In genomic region chr13:59746291-59746962, GRCh38 we compare ENCODE assay signal across 16 cellular contexts.
A peak's percentile ranks its signal among the peaks of the same experiment; 100 is the strongest.
DNase-seq lines count a peak whose midpoint lies in the region; ATAC-seq and TF ChIP-seq lines count a peak whose summit lies in the region.
"Had no signal": no experiment of that assay in that cellular context is flagged by ENCODE, and none has a peak within 500 bp of the region (broad histone marks: within the 10 kb centered on the region; RNA-seq: fewer than 3 reads in every experiment).

No MANE protein-coding gene starts in this region.

- POLR2A ChIA-PET in CD8-positive, alpha-beta T cell (lab: Charles Lee): no interaction called here

- H3K79me2 ChIP-seq in parathyroid adenoma: no peaks in the 10 kb centered on the region

- H3K27ac ChIP-seq in parathyroid adenoma: peak overlapping the region; percentile 51
- H3K27ac ChIP-seq in CD8-positive, alpha-beta T cell (ENCODE audit: low read depth, low read length): no peak overlapping the region
- H3K27ac ChIP-seq: 22Rv1 had no signal

- no peaks in the 10 kb centered on the region for H3K9me3 ChIP-seq in parathyroid adenoma (ENCODE audit: control insufficient read depth, low read length)
- H3K9me3 ChIP-seq in CD8-positive, alpha-beta T cell (ENCODE audit: low read length): no peaks in the 10 kb centered on the region

- H3K27me3 Mint-ChIP-seq in CD8-positive, alpha-beta T cell (ENCODE audit: low read depth): no peaks in the 10 kb centered on the region

- H3K4me1 ChIP-seq in parathyroid adenoma: peaks cover 9% of the 10 kb centered on the region
- H3K4me1 ChIP-seq in CD8-positive, alpha-beta T cell (ENCODE audit: insufficient read depth, low read length): no peaks in the 10 kb centered on the region

- H3K4me3 ChIP-seq in parathyroid adenoma (ENCODE audit: low read depth, low read length): no peak overlapping the region
- no peak overlapping the region for H3K4me3 ChIP-seq in CD8-positive, alpha-beta T cell (ENCODE audit: low read depth, low read length)
- H3K4me3 ChIP-seq: neural progenitor cell had no signal

- no peak overlapping the region for H3K9ac ChIP-seq in parathyroid adenoma
- H3K9ac ChIP-seq: neural progenitor cell had no signal

- intact Hi-C loops in CD8-positive, alpha-beta T cell (cut with DNase I, micrococcal nuclease): no loop called here

- H3K27ac Mint-ChIP-seq in CD8-positive, alpha-beta T cell: no peak overlapping the region
- H3K27ac Mint-ChIP-seq: activated CD4-positive, alpha-beta memory T cell treated with anti-CD3 and anti-CD28 coated beads for 36 hours; neural progenitor cell had no signal

- no peaks in the 10 kb centered on the region for H3K36me3 Mint-ChIP-seq in CD8-positive, alpha-beta T cell
- H3K36me3 Mint-ChIP-seq: activated CD4-positive, alpha-beta memory T cell treated with anti-CD3 and anti-CD28 coated beads for 36 hours had no signal

- no peak overlapping the region for H3K4me3 Mint-ChIP-seq in CD8-positive, alpha-beta T cell
- H3K4me3 Mint-ChIP-seq: activated CD4-positive, alpha-beta memory T cell treated with anti-CD3 and anti-CD28 coated beads for 36 hours; neural progenitor cell had no signal

- ATAC-seq in activated CD4-positive, CD25-positive, alpha-beta regulatory T cell treated with anti-CD3 and anti-CD28 coated beads, Interleukin-2, amount 50 U/mL, for 24 hours: peak; percentile 49 to 79
- ATAC-seq in HG03442 (IDR thresholded peaks at IDR 0.05; ENCODE audit: unreplicated experiment): no peak
- ATAC-seq in CD8-positive, alpha-beta T cell: no peak

- H3K4me2 ChIP-seq in parathyroid adenoma (ENCODE audit: low read length): no peak overlapping the region
- H3K4me2 ChIP-seq: neural progenitor cell had no signal

- no peaks in the 10 kb centered on the region for H3K4me1 Mint-ChIP-seq in CD8-positive, alpha-beta T cell (ENCODE audit: low read depth)

- H3K27me3 ChIP-seq in parathyroid adenoma (ENCODE audit: control insufficient read depth, insufficient read depth, low read length): no peaks in the 10 kb centered on the region
- no peaks in the 10 kb centered on the region for H3K27me3 ChIP-seq in CD8-positive, alpha-beta T cell (ENCODE audit: insufficient read depth, low read length)
- H3K27me3 ChIP-seq: neural progenitor cell had no signal

- no peak for DNase-seq in activated CD4-positive, CD25-positive, alpha-beta regulatory T cell treated with anti-CD3 and anti-CD28 coated beads, Interleukin-2, amount 50 U/mL, for 72 hours
- peak; percentile 54 for DNase-seq in NCI-H226
- DNase-seq in dedifferentiated amniotic fluid mesenchymal stem cell (ENCODE audit: extremely low spot score): peak; percentile 53
- no peak for DNase-seq in CD8-positive, alpha-beta T cell
- DNase-seq in NCI-H1930 (lab: John Stamatoyannopoulos, UW): no peak
- DNase-seq: activated CD4-positive, alpha-beta memory T cell treated with anti-CD3 and anti-CD28 coated beads for 36 hours; activated gamma-delta T cell treated with Interleukin-2 at 50 U/mL for 16 hours; cerebellar nuclear complex; erythroblast; NCI-H1105; NCI-H345 had no signal

- no peaks in the 10 kb centered on the region for H3K9me3 Mint-ChIP-seq in CD8-positive, alpha-beta T cell
- H3K9me3 Mint-ChIP-seq: activated CD4-positive, alpha-beta memory T cell treated with anti-CD3 and anti-CD28 coated beads for 36 hours; neural progenitor cell had no signal

- CTCF ChIA-PET in CD8-positive, alpha-beta T cell (lab: Charles Lee): no interaction called here

- no peaks in the 10 kb centered on the region for H3K36me3 ChIP-seq in parathyroid adenoma (ENCODE audit: control insufficient read depth, insufficient read depth, low read length)
- no peaks in the 10 kb centered on the region for H3K36me3 ChIP-seq in CD8-positive, alpha-beta T cell (ENCODE audit: insufficient read depth, low read length)
- H3K36me3 ChIP-seq: neural progenitor cell had no signal

- H2AFZ ChIP-seq in parathyroid adenoma: no peak overlapping the region
- H2AFZ ChIP-seq: neural progenitor cell had no signal

- TF ChIP-seq CTCF in parathyroid adenoma (IDR thresholded peaks at IDR 0.05): no peak
- TF ChIP-seq CTCF in CD8-positive, alpha-beta T cell (IDR thresholded peaks at IDR 0.05): no peak

Comparison
In these comparisons a context has a peak if more than half of its experiments do, and no peak if none do; other contexts are left out.
1. ATAC-seq: peak in activated CD4-positive, CD25-positive, alpha-beta regulatory T cell treated with anti-CD3 and anti-CD28 coated beads, Interleukin-2, amount 50 U/mL, for 24 hours (2 of 2); none in HG03442 (single experiment) and CD8-positive, alpha-beta T cell (single experiment).
2. DNase-seq: peak in NCI-H226 (single experiment) and dedifferentiated amniotic fluid mesenchymal stem cell (single experiment); none in activated CD4-positive, CD25-positive, alpha-beta regulatory T cell treated with anti-CD3 and anti-CD28 coated beads, Interleukin-2, amount 50 U/mL, for 72 hours (single experiment), CD8-positive, alpha-beta T cell (0 of 7) and NCI-H1930 (0 of 2).